Comparison of ENCODE assay signal across 1 cellular context in genomic region chr13:112113851-112114250, GRCh38.
TF ChIP-seq lines count a peak whose summit lies in the region.

No MANE protein-coding gene starts in this region.

TF ChIP-seq in H1, 55 proteins besides CTCF, POLR2A, EP300 and RAD21 (continued from another document):
- TF ChIP-seq SRF (IDR thresholded peaks at IDR 0.05; ENCODE audit: low read depth, low read length) (no peak), KDM4A (IDR thresholded peaks at IDR 0.05; ENCODE audit: low read depth, low read length, severe bottlenecking) (no peak), ZNF274 (IDR thresholded peaks at IDR 0.05; ENCODE audit: borderline replicate concordance, extremely low read depth, low read length) (no peak), NANOG (IDR thresholded peaks at IDR 0.05; ENCODE audit: insufficient read depth, low read depth, low read length, poor library complexity, severe bottlenecking) (no peak)
